Comparison of ENCODE assay signal across 8 cellular contexts in genomic region chr2:217899231-217900009, GRCh38.
DNase-seq lines count a peak whose midpoint lies in the region; ATAC-seq and TF ChIP-seq lines count a peak whose summit lies in the region.

No MANE protein-coding gene starts in this region.

- no peaks in the 10 kb centered on the region for H3K9me3 ChIP-seq in Panc1 (ENCODE audit: control insufficient read depth, insufficient read depth, low read depth, low read length)

- no TSS peak for BruUV-seq in Panc1 (replicated peaks; lab: Mats Ljungman, UMichigan)

- DNase-seq in GM12865 (ENCODE audit: low read depth) (peak; percentile 42), Panc1 (ENCODE audit: low read depth, low spot score) (no peak), epithelial cell of esophagus (ENCODE audit: low read depth) (peak; percentile 78), DMS114 treated with DMSO at 0.1 percent for 48 hours (lab: John Stamatoyannopoulos, UW; ENCODE audit: unreplicated experiment) (no peak)

- no peaks in the 10 kb centered on the region for H3K36me3 ChIP-seq in Panc1 (ENCODE audit: control insufficient read depth, insufficient read depth, low read length)

- no peaks in the 10 kb centered on the region for H3K27me3 Mint-ChIP-seq in nephron (ENCODE audit: low read depth)

- H3K36me3 Mint-ChIP-seq in nephron (ENCODE audit: low read depth): peaks cover 21% of the 10 kb centered on the region

- peaks cover 2% of the 10 kb centered on the region; the same call in 1 of the 2 replicates for H3K27me3 ChIP-seq in Panc1 (ENCODE audit: control insufficient read depth, insufficient read depth, low read length)

- no peak overlapping the region for H3K4me3 ChIP-seq in GM12865 (ENCODE audit: low read depth, low read length)
- no peak overlapping the region for H3K4me3 ChIP-seq in Panc1 (ENCODE audit: low read depth in 2 of 2, low read length in 2 of 2)
- H3K4me3 ChIP-seq in epithelial cell of esophagus (ENCODE audit: low read length): no peak overlapping the region

- TF ChIP-seq CTCF in GM12865 (IDR thresholded peaks at IDR 0.05; ENCODE audit: insufficient read depth, low read depth, low read length, missing control alignments) (peak; percentile 71), Panc1 (IDR thresholded peaks at IDR 0.05) (peak; percentile 79), epithelial cell of esophagus (IDR thresholded peaks at IDR 0.05; ENCODE audit: insufficient read depth, low read depth, low read length, missing control alignments) (peak; percentile 65), nephron (IDR thresholded peaks at IDR 0.05; ENCODE audit: unreplicated experiment in 3 of 3) (peak; percentile 43 to 62 (median 47))

- peak; percentile 65 for ATAC-seq in HG02981 (IDR thresholded peaks at IDR 0.05; ENCODE audit: unreplicated experiment)
- ATAC-seq in Panc1: peak; percentile 79
- no peak for ATAC-seq in activated CD4-positive, CD25-positive, alpha-beta regulatory T cell treated with anti-CD3 and anti-CD28 coated beads, Interleukin-2, amount 50 U/mL, for 24 hours
- no peak for ATAC-seq in HG02970 (IDR thresholded peaks at IDR 0.05; ENCODE audit: low FRiP score, unreplicated experiment)

- POLR2A ChIA-PET in Panc1 (lab: Charles Lee): no interaction called here

- intact Hi-C loops in Panc1 (cut with micrococcal nuclease; ENCODE audit: unreplicated experiment): loop anchor here (5.0 kb wide), 1 partner anchor 88 kb away; no protein-coding TSS in a partner anchor

- H3K9me3 Mint-ChIP-seq in nephron: no peaks in the 10 kb centered on the region

- CTCF ChIA-PET in Panc1 (lab: Charles Lee): interaction anchor here (1.1 kb wide), 1 partner anchor 113 kb away, joined by 3 read pairs; no protein-coding TSS in a partner anchor

- no peaks in the 10 kb centered on the region for H3K4me1 ChIP-seq in Panc1 (ENCODE audit: control insufficient read depth, insufficient read depth, low read length)

- in situ Hi-C loops in Panc1 (cut with HindIII; ENCODE audit: low pct_unique_long_range_greater_than_20kb, low sequenced_read_pairs): no loop called here

- peaks cover 48% of the 10 kb centered on the region for H3K4me1 Mint-ChIP-seq in nephron

- H3K27ac ChIP-seq in Panc1 (ENCODE audit: low read length): no peak overlapping the region

- H3K27ac Mint-ChIP-seq in nephron: peak overlapping the region in 1 of 3 experiments; percentile 41

- no peak overlapping the region for H3K4me3 Mint-ChIP-seq in nephron

Comparison
In these comparisons a context has a peak if more than half of its experiments do, and no peak if none do; other contexts are left out.
1. DNase-seq: peak in GM12865 (single experiment) and epithelial cell of esophagus (single experiment); none in Panc1 (single experiment) and DMS114 treated with DMSO at 0.1 percent for 48 hours (single experiment).
2. ATAC-seq: peak in HG02981 (single experiment) and Panc1 (single experiment); none in activated CD4-positive, CD25-positive, alpha-beta regulatory T cell treated with anti-CD3 and anti-CD28 coated beads, Interleukin-2, amount 50 U/mL, for 24 hours (0 of 2) and HG02970 (single experiment).
3. Peak in every context shown above with its lines, with median percentiles within 50 percentile points of each other: CTCF ChIP-seq.